17 cellular contexts compared by ENCODE assay signal in genomic region chr10:124318076-124318475, GRCh38.
DNase-seq lines count a peak whose midpoint lies in the region; ATAC-seq and TF ChIP-seq lines count a peak whose summit lies in the region.
"Had no signal": no experiment of that assay in that cellular context is flagged by ENCODE, and none has a peak within 500 bp of the region (broad histone marks: within the 10 kb centered on the region; RNA-seq: fewer than 3 reads in every experiment).

No MANE protein-coding gene starts in this region.

- CTCF ChIA-PET in activated CD4-positive, alpha-beta memory T cell treated with anti-CD3 and anti-CD28 coated beads, Interleukin-2, amount 10 ng/mL, durations not matched to agents 7 days and 5 days (lab: Charles Lee): no interaction called here
- CTCF ChIA-PET in activated CD4-positive, alpha-beta memory T cell treated with anti-CD3 and anti-CD28 coated beads for 36 hours (lab: Charles Lee): no interaction called here

- intact Hi-C loops in activated CD4-positive, alpha-beta memory T cell treated with anti-CD3 and anti-CD28 coated beads for 36 hours (cut with micrococcal nuclease): no loop called here

- H3K36me3 Mint-ChIP-seq in activated CD4-positive, alpha-beta memory T cell treated with anti-CD3 and anti-CD28 coated beads, Interleukin-2, amount 10 ng/mL, durations not matched to agents 7 days and 5 days (ENCODE audit: low read depth): no peaks in the 10 kb centered on the region
- no peaks in the 10 kb centered on the region for H3K36me3 Mint-ChIP-seq in activated CD4-positive, alpha-beta memory T cell treated with anti-CD3 and anti-CD28 coated beads for 36 hours
- no peaks in the 10 kb centered on the region for H3K36me3 Mint-ChIP-seq in type B pancreatic cell
- H3K36me3 Mint-ChIP-seq: CD4-positive, CD25-positive, alpha-beta regulatory T cell had no signal

- TF ChIP-seq CTCF in coronary artery (IDR thresholded peaks at IDR 0.05): no peak
- no peak for TF ChIP-seq CTCF in omental fat pad (IDR thresholded peaks at IDR 0.05)
- TF ChIP-seq CTCF in type B pancreatic cell (conservative IDR thresholded peaks at IDR 0.05): no peak

- no peak overlapping the region for H3K27ac Mint-ChIP-seq in activated CD4-positive, alpha-beta memory T cell treated with anti-CD3 and anti-CD28 coated beads, Interleukin-2, amount 10 ng/mL, durations not matched to agents 7 days and 5 days
- H3K27ac Mint-ChIP-seq in activated CD4-positive, alpha-beta memory T cell treated with anti-CD3 and anti-CD28 coated beads for 36 hours: no peak overlapping the region
- H3K27ac Mint-ChIP-seq in type B pancreatic cell: no peak overlapping the region
- H3K27ac Mint-ChIP-seq: CD4-positive, CD25-positive, alpha-beta regulatory T cell had no signal

- peaks cover 3% of the 10 kb centered on the region for H3K9me3 Mint-ChIP-seq in activated CD4-positive, alpha-beta memory T cell treated with anti-CD3 and anti-CD28 coated beads, Interleukin-2, amount 10 ng/mL, durations not matched to agents 7 days and 5 days
- peaks cover 4% of the 10 kb centered on the region for H3K9me3 Mint-ChIP-seq in activated CD4-positive, alpha-beta memory T cell treated with anti-CD3 and anti-CD28 coated beads for 36 hours
- H3K9me3 Mint-ChIP-seq in type B pancreatic cell: no peaks in the 10 kb centered on the region

- DNase-seq in activated CD4-positive, alpha-beta memory T cell treated with anti-CD3 and anti-CD28 coated beads, Interleukin-2, amount 10 ng/mL, durations not matched to agents 7 days and 5 days: peak; percentile 11
- no peak for DNase-seq in activated CD4-positive, alpha-beta memory T cell treated with anti-CD3 and anti-CD28 coated beads for 36 hours
- DNase-seq in coronary artery (ENCODE audit: low spot score) (peak; percentile 66), omental fat pad (ENCODE audit: low spot score) (peak; percentile 13), type B pancreatic cell (ENCODE audit: extremely low spot score, unreplicated experiment) (peak; percentile 62), CD1c-positive myeloid dendritic cell (ENCODE audit: extremely low spot score) (no peak), NCI-H69 (lab: John Stamatoyannopoulos, UW) (no peak)
- DNase-seq: 8988T; AML-193; CD4-positive, CD25-positive, alpha-beta regulatory T cell; DMS 273 treated with DMSO at 0.1 percent for 48 hours; DMS79; GOT3 had no signal

- peaks cover 8% of the 10 kb centered on the region for H3K27me3 Mint-ChIP-seq in activated CD4-positive, alpha-beta memory T cell treated with anti-CD3 and anti-CD28 coated beads, Interleukin-2, amount 10 ng/mL, durations not matched to agents 7 days and 5 days
- peaks cover 2% of the 10 kb centered on the region for H3K27me3 Mint-ChIP-seq in activated CD4-positive, alpha-beta memory T cell treated with anti-CD3 and anti-CD28 coated beads for 36 hours
- H3K27me3 Mint-ChIP-seq in type B pancreatic cell: peaks cover 6% of the 10 kb centered on the region

- H3K4me1 Mint-ChIP-seq in activated CD4-positive, alpha-beta memory T cell treated with anti-CD3 and anti-CD28 coated beads, Interleukin-2, amount 10 ng/mL, durations not matched to agents 7 days and 5 days: peaks cover 2% of the 10 kb centered on the region
- H3K4me1 Mint-ChIP-seq in activated CD4-positive, alpha-beta memory T cell treated with anti-CD3 and anti-CD28 coated beads for 36 hours (ENCODE audit: low read depth): no peaks in the 10 kb centered on the region
- H3K4me1 Mint-ChIP-seq in type B pancreatic cell (ENCODE audit: unreplicated experiment): peaks cover 7% of the 10 kb centered on the region
- H3K4me1 Mint-ChIP-seq: CD4-positive, CD25-positive, alpha-beta regulatory T cell had no signal

- ATAC-seq in omental fat pad (ENCODE audit: low FRiP score): no peak
- no peak for ATAC-seq in GM21381 (IDR thresholded peaks at IDR 0.05; ENCODE audit: unreplicated experiment)
- ATAC-seq: HepG2 had no signal

- POLR2A ChIA-PET in activated CD4-positive, alpha-beta memory T cell treated with anti-CD3 and anti-CD28 coated beads, Interleukin-2, amount 10 ng/mL, durations not matched to agents 7 days and 5 days (lab: Charles Lee): no interaction called here
- POLR2A ChIA-PET in activated CD4-positive, alpha-beta memory T cell treated with anti-CD3 and anti-CD28 coated beads for 36 hours (lab: Charles Lee): no interaction called here

- H3K4me3 ChIP-seq in coronary artery: no peak overlapping the region
- H3K4me3 ChIP-seq: BLaER1, HAP-1 had no signal

- no peak overlapping the region for H3K4me3 Mint-ChIP-seq in activated CD4-positive, alpha-beta memory T cell treated with anti-CD3 and anti-CD28 coated beads, Interleukin-2, amount 10 ng/mL, durations not matched to agents 7 days and 5 days
- no peak overlapping the region for H3K4me3 Mint-ChIP-seq in activated CD4-positive, alpha-beta memory T cell treated with anti-CD3 and anti-CD28 coated beads for 36 hours
- H3K4me3 Mint-ChIP-seq in type B pancreatic cell: no peak overlapping the region
- H3K4me3 Mint-ChIP-seq: CD4-positive, CD25-positive, alpha-beta regulatory T cell had no signal

- no peak overlapping the region for H3K27ac ChIP-seq in coronary artery
- H3K27ac ChIP-seq: BLaER1 had no signal

Comparison
In these comparisons a context has a peak if more than half of its experiments do, and no peak if none do; other contexts are left out.
1. DNase-seq: peak in activated CD4-positive, alpha-beta memory T cell treated with anti-CD3 and anti-CD28 coated beads, Interleukin-2, amount 10 ng/mL, durations not matched to agents 7 days and 5 days (single experiment), coronary artery (single experiment), omental fat pad (single experiment) and type B pancreatic cell (single experiment); none in activated CD4-positive, alpha-beta memory T cell treated with anti-CD3 and anti-CD28 coated beads for 36 hours (single experiment), CD1c-positive myeloid dendritic cell (single experiment) and NCI-H69 (single experiment).